In genomic region chr14:22332671-22333407, GRCh38 we compare ENCODE assay signal across 21 cellular contexts.
DNase-seq lines count a peak whose midpoint lies in the region; ATAC-seq and TF ChIP-seq lines count a peak whose summit lies in the region.
"Had no signal": no experiment of that assay in that cellular context is flagged by ENCODE, and none has a peak within 500 bp of the region (broad histone marks: within the 10 kb centered on the region; RNA-seq: fewer than 3 reads in every experiment).

No MANE protein-coding gene starts in this region.

- peak; percentile 37 for DNase-seq in COLO668 (lab: John Stamatoyannopoulos, UW; ENCODE audit: unreplicated experiment)
- peak; percentile 36 for DNase-seq in SW480 (ENCODE audit: low spot score)
- no peak for DNase-seq in NCI-H2081 (lab: John Stamatoyannopoulos, UW)
- no peak for DNase-seq in osteocyte (ENCODE audit: extremely low spot score, unreplicated experiment)
- no peak for DNase-seq in GM13977 (ENCODE audit: low spot score)
- DNase-seq: ACHN; activated naive CD8-positive, alpha-beta T cell treated with anti-CD3 and anti-CD28 coated beads, Interleukin-2, amount 50 U/mL, for 24 hours; C1 segment of cervical spinal cord; dermis blood vessel endothelial cell; GF-D8; HFFc6; Karpas-422; left cardiac atrium; NCI-H82; stimulated activated CD4-positive, alpha-beta T cell treated with anti-CD3 and anti-CD28 coated beads, Interleukin-12 subunit alpha, Interleukin-12 subunit beta, amount 100 ng/mL, for 4 hours; stimulated activated CD8-positive, alpha-beta memory T cell treated with anti-CD3 and anti-CD28 coated beads, Interleukin-4, amount 100 ng/mL, for 48 hours had no signal

- no peak overlapping the region for H3K27ac Mint-ChIP-seq in osteocyte (ENCODE audit: unreplicated experiment)
- H3K27ac Mint-ChIP-seq: activated naive CD8-positive, alpha-beta T cell treated with anti-CD3 and anti-CD28 coated beads, Interleukin-2, amount 50 U/mL, for 24 hours; HFFc6 had no signal

- H3K4me3 ChIP-seq in mesodermal cell (ENCODE audit: extremely low read depth, insufficient read depth, low read length, poor library complexity, severe bottlenecking) = no peak overlapping the region
- H3K4me3 ChIP-seq: breast epithelium had no signal

- in situ Hi-C loops in GM13977 (cut with MboI; ENCODE audit: low pct_unique_long_range_greater_than_20kb, low sequenced_read_pairs, unreplicated experiment) = no loop called here

- peak overlapping the region; percentile 92 for H3K27ac ChIP-seq in mesodermal cell (ENCODE audit: low read depth, low read length, severe bottlenecking)
- H3K27ac ChIP-seq: epithelial cell of prostate had no signal

- no peak for ATAC-seq in HG02840 (IDR thresholded peaks at IDR 0.05; ENCODE audit: low FRiP score, unreplicated experiment)
- ATAC-seq: activated naive CD8-positive, alpha-beta T cell treated with anti-CD3 and anti-CD28 coated beads, Interleukin-2, amount 50 U/mL, for 24 hours; left cardiac atrium had no signal

- WGBS in mesodermal cell (ENCODE audit: insufficient coverage in 2 of 2), 2 experiments = 33 to 84% methylated on average over 1 to 2 of the region's 2 CpGs

- H3K9me3 ChIP-seq in mesodermal cell (ENCODE audit: control insufficient read depth, low read length) = peaks cover 34% of the 10 kb centered on the region

- TF ChIP-seq CTCF in osteocyte (IDR thresholded peaks at IDR 0.05) (no peak), GM13977 (IDR thresholded peaks at IDR 0.05; ENCODE audit: extremely low read depth, insufficient read depth, missing control alignments) (no peak)

- H3K4me1 Mint-ChIP-seq in osteocyte (ENCODE audit: unreplicated experiment) = no peaks in the 10 kb centered on the region
- H3K4me1 Mint-ChIP-seq: activated naive CD8-positive, alpha-beta T cell treated with anti-CD3 and anti-CD28 coated beads, Interleukin-2, amount 50 U/mL, for 24 hours had no signal

- H3K27me3 Mint-ChIP-seq in osteocyte (ENCODE audit: unreplicated experiment) = peaks cover 3% of the 10 kb centered on the region
- H3K27me3 Mint-ChIP-seq: activated naive CD8-positive, alpha-beta T cell treated with anti-CD3 and anti-CD28 coated beads, Interleukin-2, amount 50 U/mL, for 24 hours had no signal

- no peaks in the 10 kb centered on the region for H3K36me3 Mint-ChIP-seq in osteocyte (ENCODE audit: unreplicated experiment)

- no peak for TF ChIP-seq EP300 in Ishikawa (IDR thresholded peaks at IDR 0.05; ENCODE audit: borderline replicate concordance)

- peaks cover 18% of the 10 kb centered on the region for H3K4me1 ChIP-seq in mesodermal cell (ENCODE audit: control insufficient read depth, insufficient read depth, low read length, poor library complexity, severe bottlenecking)
- H3K4me1 ChIP-seq: breast epithelium had no signal

- no peak for TF ChIP-seq RAD21 in Ishikawa (IDR thresholded peaks at IDR 0.05; ENCODE audit: low read depth)

- no peaks in the 10 kb centered on the region for H3K36me3 ChIP-seq in mesodermal cell (ENCODE audit: control insufficient read depth, insufficient read depth, low read length)
- H3K36me3 ChIP-seq: breast epithelium had no signal

- H3K9me3 Mint-ChIP-seq in osteocyte (ENCODE audit: unreplicated experiment) = peaks cover 12% of the 10 kb centered on the region

- no peak overlapping the region for H3K4me3 Mint-ChIP-seq in osteocyte (ENCODE audit: unreplicated experiment)
- H3K4me3 Mint-ChIP-seq: activated naive CD8-positive, alpha-beta T cell treated with anti-CD3 and anti-CD28 coated beads, Interleukin-2, amount 50 U/mL, for 24 hours; HFFc6 had no signal

TF ChIP-seq in Ishikawa, 13 proteins besides CTCF, POLR2A, EP300 and RAD21:
- TF ChIP-seq CEBPB (IDR thresholded peaks at IDR 0.05) (peak; percentile 60), REST (IDR thresholded peaks at IDR 0.05; ENCODE audit: low read depth) (no peak)

Comparison
In these comparisons a context has a peak if more than half of its experiments do, and no peak if none do; other contexts are left out.
1. DNase-seq: peak in COLO668 (single experiment) and SW480 (single experiment); none in NCI-H2081 (0 of 2), osteocyte (single experiment) and GM13977 (single experiment).